8 cellular contexts compared by ENCODE assay signal in genomic region chr15:85504739-85505676, GRCh38.
DNase-seq lines count a peak whose midpoint lies in the region; ATAC-seq and TF ChIP-seq lines count a peak whose summit lies in the region.

No MANE protein-coding gene starts in this region.

- in situ Hi-C loops in Caki2 (cut with HindIII; ENCODE audit: low pct_unique_long_range_greater_than_20kb, low sequenced_read_pairs) (no loop called here), SK-MEL-5 (cut with HindIII; ENCODE audit: low pct_unique_long_range_greater_than_20kb, low sequenced_read_pairs) (no loop called here)

- H3K9me3 Mint-ChIP-seq in MCF 10A (ENCODE audit: unreplicated experiment) = no peaks in the 10 kb centered on the region

- H3K36me3 Mint-ChIP-seq in MCF 10A (ENCODE audit: insufficient read depth, unreplicated experiment) = peaks cover 17% of the 10 kb centered on the region

- TF ChIP-seq CTCF in MCF 10A (IDR thresholded peaks at IDR 0.05; ENCODE audit: unreplicated experiment) = peak; percentile 45

- H3K27ac Mint-ChIP-seq in MCF 10A (ENCODE audit: low read depth, unreplicated experiment) = peak overlapping the region; percentile 61

- POLR2A ChIA-PET in MCF 10A (lab: Yijun Ruan, JAX) = interaction anchor here (0.7 to 2.1 kb wide), 6 partner anchors 11 to 187 kb away, joined by 3 to 7 read pairs (median 4); no protein-coding TSS in a partner anchor

- peak; percentile 45 for DNase-seq in Caki2 (ENCODE audit: low read depth)
- DNase-seq in HT1080 (ENCODE audit: low read depth) = peak; percentile 35
- peak; percentile 77 for DNase-seq in SK-MEL-5 (ENCODE audit: low read depth, low spot score)
- DNase-seq in MCF 10A (ENCODE audit: unreplicated experiment) = peak; percentile 73
- DNase-seq in kidney tubule cell (ENCODE audit: low spot score) = peak; percentile 63
- peak; percentile 10 to 13 for DNase-seq in stimulated activated CD4-positive, alpha-beta T cell treated with anti-CD3 and anti-CD28 coated beads, Interleukin-4, amount 100 ng/mL, for 4 hours

- ATAC-seq in GM18517 (IDR thresholded peaks at IDR 0.05; ENCODE audit: unreplicated experiment) (no peak), HG02852 (IDR thresholded peaks at IDR 0.05; ENCODE audit: unreplicated experiment) (no peak)

- no peak overlapping the region for H3K4me3 Mint-ChIP-seq in MCF 10A (ENCODE audit: unreplicated experiment)

- no TSS peak for BruUV-seq in MCF 10A (replicated peaks; lab: Mats Ljungman, UMichigan)

- H3K4me1 Mint-ChIP-seq in MCF 10A (ENCODE audit: insufficient read depth, unreplicated experiment) = peaks cover 26% of the 10 kb centered on the region

- no peaks in the 10 kb centered on the region for H3K27me3 Mint-ChIP-seq in MCF 10A (ENCODE audit: insufficient read depth, unreplicated experiment)

- CTCF ChIA-PET in MCF 10A (lab: Yijun Ruan, JAX) = interaction anchor here (0.6 to 7.2 kb wide), 27 partner anchors 7 to 215 kb away, joined by 3 to 64 read pairs (median 5); no protein-coding TSS in a partner anchor

- intact Hi-C loops in MCF 10A (cut with micrococcal nuclease) = loop anchor here (1.0 kb wide), 2 partner anchors 174 to 209 kb away; no protein-coding TSS in a partner anchor

Comparison
In these comparisons a context has a peak if more than half of its experiments do, and no peak if none do; other contexts are left out.
1. DNase-seq: peak in every context shown above with its lines; median percentile 77 in SK-MEL-5; 73 in MCF 10A; 63 in kidney tubule cell; 45 in Caki2; 35 in HT1080; 12 in stimulated activated CD4-positive, alpha-beta T cell treated with anti-CD3 and anti-CD28 coated beads, Interleukin-4, amount 100 ng/mL, for 4 hours.